ENCODE assay signal across 2 cellular contexts in genomic region chr15:90067181-90067952, GRCh38.
TF ChIP-seq lines count a peak whose summit lies in the region.

No MANE protein-coding gene starts in this region.

TF ChIP-seq in IMR-90, 13 proteins besides CTCF, POLR2A, EP300 and RAD21:
- TF ChIP-seq RCOR1 (IDR thresholded peaks at IDR 0.05; ENCODE audit: insufficient replicate concordance, low read length) (no peak), NFE2L2 (IDR thresholded peaks at IDR 0.05; ENCODE audit: low read depth, low read length) (no peak), MXI1 (IDR thresholded peaks at IDR 0.05; ENCODE audit: borderline replicate concordance, low read depth, low read length) (no peak), MAZ (IDR thresholded peaks at IDR 0.05; ENCODE audit: borderline replicate concordance, low read depth, low read length) (no peak), BHLHE40 (IDR thresholded peaks at IDR 0.05; ENCODE audit: low read depth, low read length) (no peak), MAFK (IDR thresholded peaks at IDR 0.05; ENCODE audit: low read depth, low read length) (no peak), CEBPB (IDR thresholded peaks at IDR 0.05; ENCODE audit: low read depth, low read length) (no peak), ELK1 (IDR thresholded peaks at IDR 0.05; ENCODE audit: borderline replicate concordance, low read depth, low read length) (no peak), FOS (IDR thresholded peaks at IDR 0.05; ENCODE audit: low read depth, low read length) (no peak)

TF ChIP-seq in H1, 55 proteins besides CTCF, POLR2A, EP300 and RAD21:
- TF ChIP-seq RNF2 (IDR thresholded peaks at IDR 0.05; ENCODE audit: borderline replicate concordance, low read depth, low read length, missing control alignments, poor library complexity, severe bottlenecking) (no peak), MAFK (IDR thresholded peaks at IDR 0.05; ENCODE audit: low read depth, low read length) (no peak), CREB1 (IDR thresholded peaks at IDR 0.05) (no peak), FOSL1 (IDR thresholded peaks at IDR 0.05; ENCODE audit: insufficient read depth, low read depth, low read length) (no peak), TAF7 (optimal IDR thresholded peaks at IDR 0.05; ENCODE audit: borderline replicate concordance, low read depth, low read length) (no peak), KDM5A (IDR thresholded peaks at IDR 0.05; ENCODE audit: low read length) (no peak), SP2 (IDR thresholded peaks at IDR 0.05; ENCODE audit: low read length) (no peak), CHD2 (IDR thresholded peaks at IDR 0.05; ENCODE audit: low read length) (no peak), ZNF274 (IDR thresholded peaks at IDR 0.05; ENCODE audit: borderline replicate concordance, extremely low read depth, low read length) (no peak), EGR1 (IDR thresholded peaks at IDR 0.05; ENCODE audit: borderline replicate concordance, low read depth, low read length) (no peak), SP4 (IDR thresholded peaks at IDR 0.05; ENCODE audit: low read length) (no peak), SRF (IDR thresholded peaks at IDR 0.05; ENCODE audit: low read depth, low read length) (no peak), SIN3A (conservative IDR thresholded peaks at IDR 0.05 in 1 of 2, IDR thresholded peaks at IDR 0.05 in 1 of 2; ENCODE audit: low read depth in 1 of 2, low read length in 2 of 2) (no peak), SUZ12 (IDR thresholded peaks at IDR 0.05; ENCODE audit: low read length) (no peak), BCL11A (IDR thresholded peaks at IDR 0.05; ENCODE audit: low read depth in 2 of 2, low read length in 2 of 2) (no peak), KDM1A (IDR thresholded peaks at IDR 0.05; ENCODE audit: borderline replicate concordance, low read length) (no peak)
